ENCODE assay signal across 9 cellular contexts in genomic region chr11:95108159-95108611, GRCh38. TPM values are rescaled to one million over a fixed set of nuclear protein-coding genes. Genes with fewer than 3 reads are reported as not detected.
DNase-seq lines count a peak whose midpoint lies in the region; ATAC-seq, FAIRE-seq and TF ChIP-seq lines count a peak whose summit lies in the region.
"Had no signal": no experiment of that assay in that cellular context is flagged by ENCODE, and none has a peak within 500 bp of the region (broad histone marks: within the 10 kb centered on the region; RNA-seq: fewer than 3 reads in every experiment).

No MANE protein-coding gene starts in this region.

- 88% methylated on average over 9 of the region's 9 CpGs for WGBS in GM12878 (ENCODE audit: insufficient coverage, insufficient replicate concordance, low lambda C conversion rate, missing lambda C conversion rate)

- H3K79me2 ChIP-seq in GM23338 (replicated peaks; ENCODE audit: insufficient read depth), result no peaks in the 10 kb centered on the region
- H3K79me2 ChIP-seq in GM12878 (ENCODE audit: control insufficient read depth, insufficient read depth, low read length), result no peaks in the 10 kb centered on the region

- H3K4me1 ChIP-seq in GM23338 (ENCODE audit: insufficient read depth) (no peaks in the 10 kb centered on the region; the same call in 1 of the 2 replicates), GM12878 (ENCODE audit: control insufficient read depth, insufficient read depth, low read length) (no peaks in the 10 kb centered on the region)

- H3K27ac ChIP-seq in GM23338 (ENCODE audit: low read depth) (no peak overlapping the region), GM12878 (ENCODE audit: control insufficient read depth, insufficient read depth) (no peak overlapping the region), skin epidermis (peak overlapping the region in 20 of 21 experiments; percentile 3 to 85 (median 76))

- no peak for TF ChIP-seq EP300 in GM12878 (IDR thresholded peaks at IDR 0.05; ENCODE audit: borderline replicate concordance in 1 of 2, control insufficient read depth in 1 of 2, low read depth in 2 of 2, low read length in 2 of 2)

- no peaks in the 10 kb centered on the region for H3K9me3 ChIP-seq in GM12878 (replicated peaks; ENCODE audit: control insufficient read depth, insufficient read depth, low read length)

- no peak for TF ChIP-seq CTCF in GM23338 (conservative IDR thresholded peaks at IDR 0.05; ENCODE audit: low read depth in 2 of 2)
- TF ChIP-seq CTCF in GM12878 (IDR thresholded peaks at IDR 0.05 in 2 of 3, conservative IDR thresholded peaks at IDR 0.05 in 1 of 3; ENCODE audit: control insufficient read depth in 2 of 3, extremely low read depth in 1 of 3, insufficient read depth in 1 of 3, low read depth in 3 of 3, low read length in 3 of 3), result no peak

- no peaks in the 10 kb centered on the region for H3F3A ChIP-seq in GM23338 (replicated peaks; ENCODE audit: low read depth)

- in situ Hi-C loops in GM12878 (cut with MboI), result no loop called here

- no peaks in the 10 kb centered on the region for H4K20me1 ChIP-seq in GM23338 (replicated peaks; ENCODE audit: insufficient read depth)
- H4K20me1 ChIP-seq in GM12878 (ENCODE audit: control insufficient read depth, insufficient read depth), result no peaks in the 10 kb centered on the region

- H3K27me3 ChIP-seq in GM23338 (ENCODE audit: insufficient read depth) (no peaks in the 10 kb centered on the region), GM12878 (replicated peaks in 1 of 2; ENCODE audit: control insufficient read depth in 2 of 2, insufficient read depth in 2 of 2, low read length in 1 of 2) (no peaks in the 10 kb centered on the region)

- POLR2A ChIA-PET in GM12878 (lab: Charles Lee), result interaction anchor here (0.5 to 1.1 kb wide), 2 partner anchors 10 to 123 kb away, joined by 3 to 6 read pairs; partner anchors contain the start of gene SESN3

- H3K36me3 ChIP-seq in GM23338 (ENCODE audit: insufficient read depth), result no peaks in the 10 kb centered on the region
- H3K36me3 ChIP-seq in GM12878 (ENCODE audit: control insufficient read depth in 2 of 2, insufficient read depth in 2 of 2, low read length in 1 of 2), result peaks cover 0 to 4% of the 10 kb centered on the region in 2 experiments; a peak in 2 of 4 replicates

- peak overlapping the region; percentile 48; the same call in 1 of the 2 replicates for H3K27ac Mint-ChIP-seq in GM23338
- H3K27ac Mint-ChIP-seq: activated CD8-positive, alpha-beta memory T cell treated with anti-CD3 and anti-CD28 coated beads, Interleukin-2, amount 10 ng/mL, durations not matched to agents 7 days and 5 days had no signal

- SMC1A ChIA-PET in GM12878 (lab: Charles Lee; ENCODE audit: uncharacterized antibody, unreplicated experiment), result interaction anchor here (1.4 to 1.5 kb wide), 2 partner anchors 9 to 37 kb away, joined by 4 read pairs; no protein-coding TSS in a partner anchor

- H3K9me2 ChIP-seq in GM23338 (ENCODE audit: insufficient read depth), result no peaks in the 10 kb centered on the region

- CTCF ChIA-PET in GM12878 (lab: Yijun Ruan, JAX), result no interaction called here

- H3K36me3 Mint-ChIP-seq in GM23338 (ENCODE audit: low read depth), result no peaks in the 10 kb centered on the region

- RAD21 ChIA-PET in GM12878 (lab: Charles Lee; ENCODE audit: unreplicated experiment), result interaction anchor here (0.9 to 1.7 kb wide), 4 partner anchors 9 to 37 kb away, joined by 3 to 8 read pairs (median 4); no protein-coding TSS in a partner anchor

- BruUV-seq in GM12878 (replicated peaks; lab: Mats Ljungman, UMichigan), result no TSS peak

- no peak overlapping the region; the same call in 2 of the 3 replicates for H3K4me3 Mint-ChIP-seq in GM23338
- H3K4me3 Mint-ChIP-seq: activated CD8-positive, alpha-beta memory T cell treated with anti-CD3 and anti-CD28 coated beads, Interleukin-2, amount 10 ng/mL, durations not matched to agents 7 days and 5 days had no signal

- H3K4me3 ChIP-seq in GM23338, result no peak overlapping the region
- H3K4me3 ChIP-seq in GM12878, result no peak overlapping the region
- peak overlapping the region in 2 of 7 experiments; percentile 10 to 21 for H3K4me3 ChIP-seq in skin epidermis

- H3K4me2 ChIP-seq in GM23338 (peak overlapping the region; percentile 66), GM12878 (ENCODE audit: control insufficient read depth, insufficient read depth) (no peak overlapping the region)

- H2AFZ ChIP-seq in GM23338 (peak overlapping the region; percentile 90), GM12878 (ENCODE audit: control insufficient read depth, low read depth, low read length) (peak overlapping the region; percentile 6; the same call in 1 of the 2 replicates)

- H3K27me3 Mint-ChIP-seq in GM23338 (ENCODE audit: insufficient read depth, low read depth, poor library complexity), result peaks cover 11% of the 10 kb centered on the region
- H3K27me3 Mint-ChIP-seq: activated CD8-positive, alpha-beta memory T cell treated with anti-CD3 and anti-CD28 coated beads, Interleukin-2, amount 10 ng/mL, durations not matched to agents 7 days and 5 days had no signal

- peak; percentile 67 for ATAC-seq in GM23338
- ATAC-seq in GM12878, result no peak
- ATAC-seq: activated CD8-positive, alpha-beta memory T cell treated with anti-CD3 and anti-CD28 coated beads, Interleukin-2, amount 10 ng/mL, durations not matched to agents 7 days and 5 days had no signal

- no peak for DNase-seq in GM23338 (ENCODE audit: low spot score)
- DNase-seq in GM12878 (ENCODE audit: low read depth, low spot score), result no peak
- peak; percentile 68 for DNase-seq in hepatic stellate cell (ENCODE audit: low spot score)
- no peak for DNase-seq in stimulated activated naive CD4-positive, alpha-beta T cell (lab: John Stamatoyannopoulos, UW)
- no peak for DNase-seq in NCI-H2107 (lab: John Stamatoyannopoulos, UW)
- DNase-seq in activated CD4-positive, alpha-beta T cell treated with anti-CD3 and anti-CD28 coated beads for 4 hours, result no peak
- DNase-seq in NCI-H1092 treated with DMSO at 0.1 percent for 48 hours (lab: John Stamatoyannopoulos, UW), result no peak
- DNase-seq: activated CD8-positive, alpha-beta memory T cell treated with anti-CD3 and anti-CD28 coated beads, Interleukin-2, amount 10 ng/mL, durations not matched to agents 7 days and 5 days had no signal

- H3K9me3 Mint-ChIP-seq in GM23338, result peaks cover 5% of the 10 kb centered on the region; the same call in 2 of the 3 replicates

- FAIRE-seq in GM12878 (lab: Jason Lieb, UNC), result no peak

- intact Hi-C loops in GM12878 (cut with micrococcal nuclease; ENCODE audit: unreplicated experiment), result no loop called here

- no peak for TF ChIP-seq RAD21 in GM12878 (IDR thresholded peaks at IDR 0.05; ENCODE audit: insufficient read depth, low read depth, low read length)

- TF ChIP-seq POLR2A in GM12878 (IDR thresholded peaks at IDR 0.05; ENCODE audit: low read depth, low read length), result no peak

- no peak overlapping the region for H3K9ac ChIP-seq in GM12878 (ENCODE audit: control insufficient read depth, insufficient read depth, low read length)

- H3K4me1 Mint-ChIP-seq in GM23338, result peaks cover 19% of the 10 kb centered on the region; the same call in 2 of the 3 replicates

RNA-seq across cellular contexts. Expression of gene ENDOD1, which starts 18.5 kb away (rescaled TPM):
- total RNA-seq in GM23338 (2014; rRNA removed; shearing (Covaris generic)), result 4.0 and 4.4 TPM in 2 replicates
- polyA plus RNA-seq in GM23338 (2016; fragmentation: Nextera tagmentation; extraction: Ambion mirVana), result 0.76 and 1.1 TPM in 2 replicates
- 31.0 and 31.5 TPM in 2 replicates for total RNA-seq in GM12878 (2013; cell fraction: nucleolus; rRNA removed)
- total RNA-seq in GM12878 (2014; rRNA removed), result 15.4 and 17.9 TPM in 2 replicates
- 14.8 and 15.1 TPM in 2 replicates for total RNA-seq in GM12878 (2014; rRNA removed; fragmentation: Illumina TruSeq; extraction: Trizol)
- 14.2 and 14.9 TPM in 2 replicates for total RNA-seq in GM12878 (2021)
- 9.8 TPM for polyA plus RNA-seq in GM12878 (2011; ENCODE audit: low read depth)
- 28.8 and 30.0 TPM in 2 replicates for polyA plus RNA-seq in GM12878 (2011; rRNA removed)
- 22.0 and 23.0 TPM in 2 replicates for polyA plus RNA-seq in GM12878 (2011; cell fraction: cytosol; rRNA removed)
- polyA plus RNA-seq in GM12878 (2011; cell fraction: nucleus; rRNA removed), result 13.5 and 14.4 TPM in 2 replicates
- polyA plus RNA-seq in GM12878 (2012), result 9.5 and 12.1 TPM in 2 replicates
- polyA plus RNA-seq in GM12878 (2014; fragmentation: Illumina TruSeq; extraction: Trizol), result 13.8 and 16.9 TPM in 2 replicates
- polyA plus RNA-seq in GM12878 (2014; fragmentation: Nextera tagmentation; extraction: Ambion mirVana), result 1 to 10 TPM; 6.0 to 6.4 TPM
- 9.0 and 9.5 TPM in 2 replicates for polyA plus RNA-seq in GM12878 (2014; rRNA removed)
- 10 to 100 TPM; 10.2 to 10.4 TPM for polyA plus RNA-seq in GM12878 (2016; fragmentation: Nextera tagmentation; extraction: Ambion mirVana)
- polyA minus RNA-seq in GM12878 (2011; rRNA and poly(A)+ RNA removed), result 32.7 and 46.0 TPM in 2 replicates
- 14.9 and 15.4 TPM in 2 replicates for polyA minus RNA-seq in GM12878 (2011; cell fraction: cytosol; rRNA and poly(A)+ RNA removed)
- polyA minus RNA-seq in GM12878 (2011; cell fraction: nucleus; rRNA and poly(A)+ RNA removed), result 17.0 and 22.9 TPM in 2 replicates

RNA-seq across cellular contexts. Expression of gene SRSF8, which starts 41.5 kb away (rescaled TPM):
- total RNA-seq in GM23338 (2014; rRNA removed; shearing (Covaris generic)), result 11.0 and 12.6 TPM in 2 replicates
- polyA plus RNA-seq in GM23338 (2016; fragmentation: Nextera tagmentation; extraction: Ambion mirVana) (18.2 and 19.9 TPM in 2 replicates), GM12878 (2011; rRNA removed) (41.5 and 48.3 TPM in 2 replicates), GM12878 (2014; fragmentation: Illumina TruSeq; extraction: Trizol) (29.0 and 40.5 TPM in 2 replicates), GM12878 (2014; fragmentation: Nextera tagmentation; extraction: Ambion mirVana) (10 to 100 TPM; 15.3 to 24.4 TPM), GM12878 (2014; rRNA removed) (24.8 and 25.2 TPM in 2 replicates), GM12878 (2016; fragmentation: Nextera tagmentation; extraction: Ambion mirVana) (10 to 100 TPM; 36.3 to 43.1 TPM)
- total RNA-seq in GM12878 (2013; cell fraction: nucleolus; rRNA removed), result 17.1 and 17.5 TPM in 2 replicates
- total RNA-seq in GM12878 (2014; rRNA removed) (13.2 and 14.2 TPM in 2 replicates), GM12878 (2014; rRNA removed; fragmentation: Illumina TruSeq; extraction: Trizol) (15.3 and 19.5 TPM in 2 replicates), GM12878 (2021) (28.1 and 30.1 TPM in 2 replicates)
- 20.3 TPM for polyA plus RNA-seq in GM12878 (2011; ENCODE audit: low read depth)
- polyA plus RNA-seq in GM12878 (2011; cell fraction: cytosol; rRNA removed), result 31.9 and 35.7 TPM in 2 replicates
- polyA plus RNA-seq in GM12878 (2011; cell fraction: nucleus; rRNA removed), result 18.0 and 20.8 TPM in 2 replicates
- polyA plus RNA-seq in GM12878 (2012), result 24.4 and 26.5 TPM in 2 replicates
- polyA minus RNA-seq in GM12878 (2011; rRNA and poly(A)+ RNA removed), result 30.1 and 31.2 TPM in 2 replicates
- 8.7 and 11.4 TPM in 2 replicates for polyA minus RNA-seq in GM12878 (2011; cell fraction: cytosol; rRNA and poly(A)+ RNA removed)
- polyA minus RNA-seq in GM12878 (2011; cell fraction: nucleus; rRNA and poly(A)+ RNA removed), result 14.0 and 18.5 TPM in 2 replicates

RNA-seq across cellular contexts. Expression of gene KDM4F, which starts 59.0 kb away (rescaled TPM):
- total RNA-seq in GM23338 (2014; rRNA removed; shearing (Covaris generic)), result not detected in 2 replicates
- polyA plus RNA-seq in GM23338 (2016; fragmentation: Nextera tagmentation; extraction: Ambion mirVana) (not detected in 2 replicates), GM12878 (2011; rRNA removed) (not detected in 2 replicates), GM12878 (2014; fragmentation: Illumina TruSeq; extraction: Trizol) (not detected in 2 replicates), GM12878 (2014; fragmentation: Nextera tagmentation; extraction: Ambion mirVana) (not detected), GM12878 (2014; rRNA removed) (not detected in 2 replicates), GM12878 (2016; fragmentation: Nextera tagmentation; extraction: Ambion mirVana) (not detected)
- total RNA-seq in GM12878 (2013; cell fraction: nucleolus; rRNA removed), result not detected in 2 replicates
- total RNA-seq in GM12878 (2014; rRNA removed) (not detected in 2 replicates), GM12878 (2014; rRNA removed; fragmentation: Illumina TruSeq; extraction: Trizol) (not detected in 2 replicates), GM12878 (2021) (not detected in 2 replicates)
- polyA plus RNA-seq in GM12878 (2011; ENCODE audit: low read depth), result not detected
- polyA plus RNA-seq in GM12878 (2011; cell fraction: cytosol; rRNA removed), result not detected in 2 replicates
- not detected in 2 replicates for polyA plus RNA-seq in GM12878 (2011; cell fraction: nucleus; rRNA removed)
- not detected in 2 replicates for polyA plus RNA-seq in GM12878 (2012)
- not detected in 2 replicates for polyA minus RNA-seq in GM12878 (2011; rRNA and poly(A)+ RNA removed)
- not detected in 2 replicates for polyA minus RNA-seq in GM12878 (2011; cell fraction: cytosol; rRNA and poly(A)+ RNA removed)
- polyA minus RNA-seq in GM12878 (2011; cell fraction: nucleus; rRNA and poly(A)+ RNA removed), result not detected in 2 replicates
- total RNA-seq: activated CD8-positive, alpha-beta memory T cell treated with anti-CD3 and anti-CD28 coated beads, Interleukin-2, amount 10 ng/mL, durations not matched to agents 7 days and 5 days had no signal

Comparison
In these comparisons a context has a peak if more than half of its experiments do, and no peak if none do; other contexts are left out.
1. H3K27ac ChIP-seq: peak in skin epidermis (20 of 21); none in GM23338 (single experiment) and GM12878 (single experiment).